ENCODE assay signal across 8 cellular contexts in the genomic region with DNA sequence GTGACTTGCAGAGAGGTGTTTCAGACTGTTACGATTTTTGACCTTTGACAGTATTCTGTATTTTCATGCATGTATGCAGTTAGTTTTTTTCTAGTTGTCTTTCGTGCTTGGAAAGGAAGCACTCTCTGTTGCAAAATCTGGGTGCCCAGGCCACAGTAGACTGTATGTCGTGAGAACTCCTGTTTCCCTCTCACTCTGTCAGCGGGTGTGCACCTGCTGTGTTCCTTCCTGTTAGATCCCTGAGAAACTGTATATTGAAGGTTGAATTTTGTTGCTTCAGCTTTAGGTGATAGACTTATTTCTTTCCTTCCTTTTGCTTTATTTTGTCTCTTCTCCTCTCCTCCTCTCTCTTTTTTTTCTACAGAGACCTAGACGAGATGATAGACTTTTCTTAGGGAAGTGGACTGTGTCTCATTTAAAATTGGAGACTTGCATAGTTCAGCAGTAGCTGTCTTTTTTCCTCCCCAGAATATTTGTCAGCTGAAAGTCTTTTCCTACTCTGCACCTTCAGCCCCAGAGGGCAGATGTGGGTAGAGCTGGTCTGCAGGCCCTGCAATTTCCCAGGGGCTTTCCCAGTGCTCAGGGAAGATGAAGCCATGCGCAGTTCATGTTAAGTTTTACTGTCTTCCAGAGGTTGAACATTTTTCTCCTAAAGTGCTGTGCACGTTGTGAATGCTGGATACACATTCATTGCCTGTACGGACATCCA. TPM values are rescaled to one million over a fixed set of nuclear protein-coding genes. Genes with fewer than 3 reads are reported as not detected.
DNase-seq lines count a peak whose midpoint lies in the region; ATAC-seq and TF ChIP-seq lines count a peak whose summit lies in the region.

No MANE protein-coding gene starts in this region.

- no peak for TF ChIP-seq RAD21 in liver (IDR thresholded peaks at IDR 0.05)

- no peaks in the 10 kb centered on the region for H3K36me3 ChIP-seq in liver (ENCODE audit: control insufficient read depth in 4 of 4, insufficient read depth in 3 of 4, low read depth in 1 of 4, low read length in 3 of 4)

- ATAC-seq in HG02623 (IDR thresholded peaks at IDR 0.05; ENCODE audit: unreplicated experiment), result no peak

- H3K9ac ChIP-seq in liver (ENCODE audit: low read depth in 1 of 2, low read length in 2 of 2), result peak overlapping the region; percentile 83 to 89

- peaks cover 23% of the 10 kb centered on the region for H3K4me1 Mint-ChIP-seq in MCF 10A (ENCODE audit: insufficient read depth, unreplicated experiment)
- peaks cover 63% of the 10 kb centered on the region for H3K4me1 Mint-ChIP-seq in stimulated activated naive CD8-positive, alpha-beta T cell treated with anti-CD3 and anti-CD28 coated beads, Interleukin-15, Interleukin-2, amounts not matched to agents 100 ng/mL and 50 ng/mL, for 24 hours (ENCODE audit: low read depth)

- H3K4me3 ChIP-seq in liver (ENCODE audit: low read depth in 1 of 3, low read length in 3 of 3), result peak overlapping the region; percentile 75 to 100 (median 83)

- POLR2A ChIA-PET in RWPE1 (lab: Yijun Ruan, JAX; ENCODE audit: low non-redundant PET), result interaction anchor here (0.7 kb wide), 1 partner anchor 15 kb away, joined by 4 read pairs; no protein-coding TSS in a partner anchor
- POLR2A ChIA-PET in MCF 10A (lab: Yijun Ruan, JAX), result interaction anchor here (0.6 to 1.6 kb wide), 10 partner anchors 10 to 284 kb away, joined by 3 to 6 read pairs (median 3); a partner anchor contains a TSS

- CTCF ChIA-PET in RWPE1 (lab: Yijun Ruan, JAX) (interaction anchor here (0.7 kb wide), 1 partner anchor 52 kb away, joined by 3 read pairs; no protein-coding TSS in a partner anchor), MCF 10A (lab: Yijun Ruan, JAX) (interaction anchor here (1.5 kb wide), 1 partner anchor 38 kb away, joined by 7 read pairs; no protein-coding TSS in a partner anchor)

- TSS peak; percentile 29 for BruUV-seq in MCF 10A (replicated peaks; lab: Mats Ljungman, UMichigan)

- peak overlapping the region; percentile 84 for H3K27ac Mint-ChIP-seq in MCF 10A (ENCODE audit: low read depth, unreplicated experiment)
- H3K27ac Mint-ChIP-seq in stimulated activated naive CD8-positive, alpha-beta T cell treated with anti-CD3 and anti-CD28 coated beads, Interleukin-15, Interleukin-2, amounts not matched to agents 100 ng/mL and 50 ng/mL, for 24 hours, result peak overlapping the region; percentile 95

- H3K4me1 ChIP-seq in liver (ENCODE audit: control insufficient read depth in 4 of 4, insufficient read depth in 4 of 4, low read length in 3 of 4), result peaks cover 8 to 35% (median 35%) of the 10 kb centered on the region in 4 donors

- no peaks in the 10 kb centered on the region for H3K9me3 Mint-ChIP-seq in MCF 10A (ENCODE audit: unreplicated experiment)
- H3K9me3 Mint-ChIP-seq in stimulated activated naive CD8-positive, alpha-beta T cell treated with anti-CD3 and anti-CD28 coated beads, Interleukin-15, Interleukin-2, amounts not matched to agents 100 ng/mL and 50 ng/mL, for 24 hours, result no peaks in the 10 kb centered on the region

- peaks cover 7% of the 10 kb centered on the region for H3K36me3 Mint-ChIP-seq in MCF 10A (ENCODE audit: insufficient read depth, unreplicated experiment)
- H3K36me3 Mint-ChIP-seq in stimulated activated naive CD8-positive, alpha-beta T cell treated with anti-CD3 and anti-CD28 coated beads, Interleukin-15, Interleukin-2, amounts not matched to agents 100 ng/mL and 50 ng/mL, for 24 hours (ENCODE audit: low read depth), result peaks cover 24% of the 10 kb centered on the region

- TF ChIP-seq CTCF in RWPE1 (conservative IDR thresholded peaks at IDR 0.05; ENCODE audit: low read depth) (no peak), MCF 10A (IDR thresholded peaks at IDR 0.05; ENCODE audit: unreplicated experiment) (no peak), liver (IDR thresholded peaks at IDR 0.05; ENCODE audit: low read depth, low read length, missing input control) (peak; percentile 9)

- no peaks in the 10 kb centered on the region for H3K27me3 Mint-ChIP-seq in MCF 10A (ENCODE audit: insufficient read depth, unreplicated experiment)
- no peaks in the 10 kb centered on the region for H3K27me3 Mint-ChIP-seq in stimulated activated naive CD8-positive, alpha-beta T cell treated with anti-CD3 and anti-CD28 coated beads, Interleukin-15, Interleukin-2, amounts not matched to agents 100 ng/mL and 50 ng/mL, for 24 hours

- H3K27me3 ChIP-seq in liver (ENCODE audit: control insufficient read depth in 4 of 4, insufficient read depth in 4 of 4, low read length in 3 of 4), result no peaks in the 10 kb centered on the region

- no peaks in the 10 kb centered on the region for H3K9me3 ChIP-seq in liver (ENCODE audit: control insufficient read depth in 4 of 4, low read length in 3 of 4)

- H3K4me3 Mint-ChIP-seq in MCF 10A (ENCODE audit: unreplicated experiment), result peak overlapping the region; percentile 86
- peak overlapping the region; percentile 98 for H3K4me3 Mint-ChIP-seq in stimulated activated naive CD8-positive, alpha-beta T cell treated with anti-CD3 and anti-CD28 coated beads, Interleukin-15, Interleukin-2, amounts not matched to agents 100 ng/mL and 50 ng/mL, for 24 hours

- peak; percentile 14 for DNase-seq in activated CD4-positive, CD25-positive, alpha-beta regulatory T cell treated with anti-CD3 and anti-CD28 coated beads, Interleukin-2, amount 50 U/mL, for 16 hours (ENCODE audit: low read depth, low spot score)
- DNase-seq in activated CD4-positive, CD25-positive, alpha-beta regulatory T cell (lab: John Stamatoyannopoulos, UW), result no peak
- DNase-seq in RWPE1 (ENCODE audit: low spot score) (no peak), MCF 10A (ENCODE audit: unreplicated experiment) (peak; percentile 28), ureter (ENCODE audit: low spot score) (no peak)

- H3K27ac ChIP-seq in RWPE1 (peak overlapping the region; percentile 88), liver (ENCODE audit: low read depth in 1 of 2, low read length in 2 of 2) (peak overlapping the region; percentile 65 to 89)

- WGBS in liver, result 15% methylated on average over 8 of the region's 8 CpGs

- intact Hi-C loops in MCF 10A (cut with micrococcal nuclease), result no loop called here

TF ChIP-seq in liver, 16 proteins besides CTCF, POLR2A, EP300 and RAD21:
- TF ChIP-seq, protein P1, sequence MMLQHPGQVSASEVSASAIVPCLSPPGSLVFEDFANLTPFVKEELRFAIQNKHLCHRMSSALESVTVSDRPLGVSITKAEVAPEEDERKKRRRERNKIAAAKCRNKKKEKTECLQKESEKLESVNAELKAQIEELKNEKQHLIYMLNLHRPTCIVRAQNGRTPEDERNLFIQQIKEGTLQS (IDR thresholded peaks at IDR 0.05), result no peak
- TF ChIP-seq TAF1 (conservative IDR thresholded peaks at IDR 0.05), result peak; percentile 24

RNA-seq across cellular contexts. Expression of a gene that starts 1.4 kb away (rescaled TPM):
- total RNA-seq in MCF 10A (2022), result 33.0 and 39.3 TPM in 2 replicates
- 10 to 100 TPM; 16.6 to 24.9 TPM for total RNA-seq in liver
- 1 to 10 TPM; 4.9 to 7.2 TPM for polyA plus RNA-seq in liver
- 48.3 TPM for total RNA-seq in ureter

Comparison
In these comparisons a context has a peak if more than half of its experiments do, and no peak if none do; other contexts are left out.
1. DNase-seq: peak in activated CD4-positive, CD25-positive, alpha-beta regulatory T cell treated with anti-CD3 and anti-CD28 coated beads, Interleukin-2, amount 50 U/mL, for 16 hours (single experiment) and MCF 10A (single experiment); none in activated CD4-positive, CD25-positive, alpha-beta regulatory T cell (0 of 4), RWPE1 (single experiment) and ureter (single experiment).